22 cellular contexts compared by ENCODE assay signal in the genomic region with DNA sequence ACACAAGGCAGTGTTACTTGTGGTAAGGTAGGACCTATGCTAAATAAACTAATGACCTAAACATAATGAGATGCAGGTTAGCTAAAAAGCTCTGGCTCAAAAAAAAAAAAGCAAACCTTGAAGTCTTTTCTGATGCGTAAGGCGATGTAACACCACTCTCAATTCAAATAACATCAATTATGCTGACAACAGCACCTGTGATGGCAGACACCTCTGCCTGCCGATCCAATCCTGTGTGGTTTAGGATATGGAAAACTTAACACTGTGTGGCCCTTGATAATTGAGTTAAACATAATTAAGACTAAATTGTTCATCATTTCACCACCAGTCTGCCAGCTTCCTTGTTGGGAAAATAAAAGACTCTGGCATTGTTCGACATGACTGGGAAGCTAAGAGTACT.
"Had no signal": no experiment of that assay in that cellular context is flagged by ENCODE, and none has a peak within 500 bp of the region (broad histone marks: within the 10 kb centered on the region; RNA-seq: fewer than 3 reads in every experiment).

No MANE protein-coding gene starts in this region.

- H3K4me1 ChIP-seq: breast epithelium, colonic mucosa had no signal

- ATAC-seq: activated CD4-positive, CD25-positive, alpha-beta regulatory T cell treated with anti-CD3 and anti-CD28 coated beads, Interleukin-2, amount 50 U/mL, for 24 hours; activated CD8-positive, alpha-beta T cell treated with anti-CD3 and anti-CD28 coated beads for 36 hours; T-cell had no signal

- H3K27me3 ChIP-seq: breast epithelium, colonic mucosa, MG63 had no signal

- H3K27ac ChIP-seq: breast epithelium, colonic mucosa, KMS-11, SK-N-MC, WERI-Rb-1 had no signal

- H3K4me2 ChIP-seq: KMS-11 had no signal

- H3K4me3 ChIP-seq: breast epithelium, colonic mucosa, MG63, SK-N-MC had no signal

- H3K9me3 ChIP-seq: breast epithelium, colonic mucosa, MG63 had no signal

- DNase-seq: activated CD4-positive, alpha-beta T cell treated with anti-CD3 and anti-CD28 coated beads for 4 hours; activated CD8-positive, alpha-beta memory T cell treated with anti-CD3 and anti-CD28 coated beads, Interleukin-2, amount 50 U/mL, for 4 hours; activated CD8-positive, alpha-beta T cell treated with anti-CD3 and anti-CD28 coated beads for 36 hours; activated effector memory CD4-positive, alpha-beta T cell treated with Interleukin-2 at 50 U/mL for 16 hours; activated naive CD4-positive, alpha-beta T cell; aorta; caudate nucleus; colonic mucosa; MG63; MV-4-11; NCI-H1092 treated with DMSO at 0.1 percent for 48 hours; NCI-H1417 treated with DMSO at 0.1 percent for 48 hours; NCI-H187; NCI-H2171 treated with DMSO at 0.1 percent for 48 hours; NCI-H226; NCI-H748 treated with DMSO at 0.1 percent for 48 hours; T-cell; WERI-Rb-1 had no signal
